32 cellular contexts compared by ENCODE assay signal in genomic region chr17:81503619-81504018, GRCh38. TPM values are rescaled to one million over a fixed set of nuclear protein-coding genes. Genes with fewer than 3 reads are reported as not detected.
"Had no signal": no experiment of that assay in that cellular context is flagged by ENCODE, and none has a peak within 500 bp of the region (broad histone marks: within the 10 kb centered on the region; RNA-seq: fewer than 3 reads in every experiment).

No MANE protein-coding gene starts in this region.

- H3K9me3 Mint-ChIP-seq: activated B cell treated with CpG ODN at 0.5 μM for 24 hours; activated CD4-positive, alpha-beta memory T cell treated with anti-CD3 and anti-CD28 coated beads for 36 hours; activated CD8-positive, alpha-beta T cell treated with anti-CD3 and anti-CD28 coated beads for 36 hours; activated naive CD4-positive, alpha-beta T cell treated with anti-CD3 and anti-CD28 coated beads for 36 hours; activated naive CD4-positive, alpha-beta T cell treated with anti-CD3 and anti-CD28 coated beads, Interleukin-2, amount 50 U/mL, for 72 hours; activated naive CD8-positive, alpha-beta T cell treated with anti-CD3 and anti-CD28 coated beads for 36 hours; activated T-cell treated with anti-CD3 and anti-CD28 coated beads, Interleukin-2, amount 50 U/mL, for 4 hours; activated T-cell treated with anti-CD3 and anti-CD28 coated beads, Interleukin-2, amount 50 U/mL, for 72 hours; activated T-helper 1 cell treated with anti-CD3 and anti-CD28 coated beads, Interleukin-12 subunit alpha, Interleukin-12 subunit beta, Interleukin-2, Interleukin-4 antibody, amounts not matched to agents 30 ng/mL and 10 ng/mL and 1 ng/mL, durations not matched to agents 14 hours and 24 hours and 36 hours; activated T-helper 17 cell treated with anti-CD3 and anti-CD28 coated beads, Interleukin-2, amount 50 U/mL, for 72 hours; T-cell; T-helper 2 cell treated with Interferon-gamma antibody and Interleukin-4, amounts not matched to agents 5 μg/mL and 100 μg/mL, for 36 hours had no signal

- ATAC-seq: activated CD8-positive, alpha-beta T cell treated with anti-CD3 and anti-CD28 coated beads for 36 hours; activated naive CD4-positive, alpha-beta T cell treated with anti-CD3 and anti-CD28 coated beads, Interleukin-2, amount 50 U/mL, for 72 hours; activated T-cell treated with anti-CD3 and anti-CD28 coated beads, Interleukin-2, amount 50 U/mL, for 4 hours; activated T-cell treated with anti-CD3 and anti-CD28 coated beads, Interleukin-2, amount 50 U/mL, for 72 hours; activated T-helper 17 cell treated with anti-CD3 and anti-CD28 coated beads, Interleukin-2, amount 50 U/mL, for 72 hours; body of pancreas; T-cell had no signal

- H3K4me1 Mint-ChIP-seq: activated T-helper 17 cell treated with anti-CD3 and anti-CD28 coated beads, Interleukin-2, amount 50 U/mL, for 72 hours had no signal

- H3K36me3 Mint-ChIP-seq: T-cell had no signal

- H3K27me3 Mint-ChIP-seq: activated B cell treated with CpG ODN at 0.5 μM for 24 hours; activated CD4-positive, alpha-beta memory T cell treated with anti-CD3 and anti-CD28 coated beads for 36 hours; activated CD8-positive, alpha-beta T cell treated with anti-CD3 and anti-CD28 coated beads for 36 hours; activated naive CD8-positive, alpha-beta T cell treated with anti-CD3 and anti-CD28 coated beads for 36 hours; activated T-helper 17 cell treated with anti-CD3 and anti-CD28 coated beads, Interleukin-2, amount 50 U/mL, for 72 hours; T-cell had no signal

- H3K4me3 Mint-ChIP-seq: activated B cell treated with CpG ODN at 0.5 μM for 24 hours; activated CD4-positive, alpha-beta memory T cell treated with anti-CD3 and anti-CD28 coated beads for 36 hours; activated CD8-positive, alpha-beta T cell treated with anti-CD3 and anti-CD28 coated beads for 36 hours; activated naive CD4-positive, alpha-beta T cell treated with anti-CD3 and anti-CD28 coated beads for 36 hours; activated naive CD8-positive, alpha-beta T cell treated with anti-CD3 and anti-CD28 coated beads for 36 hours; activated T-cell treated with anti-CD3 and anti-CD28 coated beads, Interleukin-2, amount 50 U/mL, for 4 hours; activated T-cell treated with anti-CD3 and anti-CD28 coated beads, Interleukin-2, amount 50 U/mL, for 72 hours; activated T-helper 1 cell treated with anti-CD3 and anti-CD28 coated beads, Interleukin-12 subunit alpha, Interleukin-12 subunit beta, Interleukin-2, Interleukin-4 antibody, amounts not matched to agents 30 ng/mL and 10 ng/mL and 1 ng/mL, durations not matched to agents 14 hours and 24 hours and 36 hours; activated T-helper 17 cell treated with anti-CD3 and anti-CD28 coated beads, Interleukin-2, amount 50 U/mL, for 72 hours; T-cell; T-helper 2 cell treated with Interferon-gamma antibody and Interleukin-4, amounts not matched to agents 5 μg/mL and 100 μg/mL, for 36 hours had no signal

- DNase-seq: activated B cell treated with CpG ODN at 0.5 μM for 24 hours; activated CD4-positive, alpha-beta memory T cell treated with anti-CD3 and anti-CD28 coated beads for 36 hours; activated CD4-positive, alpha-beta T cell treated with anti-CD3 and anti-CD28 coated beads for 48 hours; activated CD4-positive, alpha-beta T cell treated with anti-CD3 and anti-CD28 coated beads, Interleukin-2, amount 50 U/mL, for 1 hour; activated CD4-positive, alpha-beta T cell treated with anti-CD3 and anti-CD28 coated beads, Interleukin-2, amount 50 U/mL, for 4 hours; activated CD4-positive, CD25-positive, alpha-beta regulatory T cell treated with anti-CD3 and anti-CD28 coated beads, Interleukin-2, amount 50 U/mL, for 72 hours; activated CD8-positive, alpha-beta memory T cell treated with anti-CD3 and anti-CD28 coated beads, Interleukin-2, amount 50 U/mL, for 4 hours; activated CD8-positive, alpha-beta T cell treated with anti-CD3 and anti-CD28 coated beads for 36 hours; activated effector memory CD4-positive, alpha-beta T cell treated with anti-CD3 and anti-CD28 coated beads, Interleukin-2, amount 50 U/mL, for 16 hours; activated gamma-delta T cell treated with Interleukin-2 at 50 U/mL for 16 hours; activated naive CD4-positive, alpha-beta T cell; activated naive CD4-positive, alpha-beta T cell treated with anti-CD3 and anti-CD28 coated beads for 36 hours; activated naive CD4-positive, alpha-beta T cell treated with anti-CD3 and anti-CD28 coated beads, Interleukin-2, amount 50 U/mL, for 16 hours; activated naive CD8-positive, alpha-beta T cell treated with anti-CD3 and anti-CD28 coated beads for 36 hours; activated T-cell treated with anti-CD3 and anti-CD28 coated beads for 4 hours; activated T-cell treated with anti-CD3 and anti-CD28 coated beads, Interleukin-2, amount 50 U/mL, for 1 hour; activated T-cell treated with anti-CD3 and anti-CD28 coated beads, Interleukin-2, amount 50 U/mL, for 4 hours; activated T-cell treated with anti-CD3 and anti-CD28 coated beads, Interleukin-2, amount 50 U/mL, for 72 hours; amniotic stem cell; aorta; body of pancreas; brain microvascular endothelial cell; central memory CD4-positive, alpha-beta T cell; T-cell; T-helper 2 cell; T-helper 9 cell had no signal

- H3K27ac Mint-ChIP-seq: activated B cell treated with CpG ODN at 0.5 μM for 24 hours; activated CD8-positive, alpha-beta T cell treated with anti-CD3 and anti-CD28 coated beads for 36 hours; activated naive CD4-positive, alpha-beta T cell treated with anti-CD3 and anti-CD28 coated beads for 36 hours; activated naive CD4-positive, alpha-beta T cell treated with anti-CD3 and anti-CD28 coated beads, Interleukin-2, amount 50 U/mL, for 72 hours; activated naive CD8-positive, alpha-beta T cell treated with anti-CD3 and anti-CD28 coated beads for 36 hours; activated T-cell treated with anti-CD3 and anti-CD28 coated beads, Interleukin-2, amount 50 U/mL, for 72 hours; activated T-helper 1 cell treated with anti-CD3 and anti-CD28 coated beads, Interleukin-12 subunit alpha, Interleukin-12 subunit beta, Interleukin-2, Interleukin-4 antibody, amounts not matched to agents 30 ng/mL and 10 ng/mL and 1 ng/mL, durations not matched to agents 14 hours and 24 hours and 36 hours; activated T-helper 17 cell treated with anti-CD3 and anti-CD28 coated beads, Interleukin-2, amount 50 U/mL, for 72 hours; T-cell; T-helper 2 cell treated with Interferon-gamma antibody and Interleukin-4, amounts not matched to agents 5 μg/mL and 100 μg/mL, for 36 hours had no signal

- H3K9me3 ChIP-seq: adrenal gland, body of pancreas, breast epithelium had no signal

RNA-seq across cellular contexts. Expression of gene FSCN2, which starts 24.6 kb away (rescaled TPM):
- total RNA-seq: activated naive CD4-positive, alpha-beta T cell treated with anti-CD3 and anti-CD28 coated beads for 36 hours had no signal
